ENCODE assay signal across 1 cellular context in the genomic region with DNA sequence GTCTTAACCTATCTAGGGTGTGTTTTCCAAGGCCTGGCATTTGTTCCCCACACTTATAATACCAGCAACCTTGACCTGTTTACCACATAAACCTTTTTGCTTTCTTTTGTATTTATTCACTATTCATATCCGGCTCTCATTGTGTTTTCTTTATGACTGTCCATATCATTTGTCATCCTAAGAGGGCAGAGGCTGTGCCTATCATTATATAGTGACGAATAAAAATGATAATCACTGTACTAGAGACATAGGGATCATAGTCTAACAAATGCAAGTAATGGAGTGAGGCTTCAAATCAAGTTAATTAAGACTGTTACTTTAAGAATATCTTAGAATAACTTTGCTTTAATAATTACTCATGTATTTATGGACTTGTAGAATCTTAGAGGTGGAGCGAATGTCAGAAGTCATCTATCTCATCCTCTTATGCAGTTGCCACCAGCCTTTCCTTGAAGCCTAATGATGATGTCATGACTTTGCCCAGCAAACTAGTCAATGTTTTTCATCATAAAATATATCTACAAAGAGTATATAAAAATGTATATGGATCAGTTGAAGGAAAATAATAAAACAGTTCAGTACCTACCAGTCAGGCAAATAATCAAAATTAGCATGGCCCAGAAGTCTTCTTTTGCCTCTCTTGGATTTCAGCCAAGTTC.
A peak's percentile ranks its signal among the peaks of the same experiment; 100 is the strongest.
TF ChIP-seq lines count a peak whose summit lies in the region.

No MANE protein-coding gene starts in this region.

TF ChIP-seq in HEK293, 187 proteins besides CTCF, POLR2A, EP300 and RAD21:
- TF ChIP-seq ATF2 (tag by site-specific recombination; IDR thresholded peaks at IDR 0.05; ENCODE audit: low read depth) = peak; percentile 86; the same call in 1 of the 2 replicates
- TF ChIP-seq ZNF292 (tag by site-specific recombination; IDR thresholded peaks at IDR 0.05; ENCODE audit: borderline replicate concordance, low read depth) = no peak
- TF ChIP-seq ZNF214 (tag by site-specific recombination; IDR thresholded peaks at IDR 0.05; ENCODE audit: borderline replicate concordance) = no peak
